ENCODE assay signal across 17 cellular contexts in the genomic region with DNA sequence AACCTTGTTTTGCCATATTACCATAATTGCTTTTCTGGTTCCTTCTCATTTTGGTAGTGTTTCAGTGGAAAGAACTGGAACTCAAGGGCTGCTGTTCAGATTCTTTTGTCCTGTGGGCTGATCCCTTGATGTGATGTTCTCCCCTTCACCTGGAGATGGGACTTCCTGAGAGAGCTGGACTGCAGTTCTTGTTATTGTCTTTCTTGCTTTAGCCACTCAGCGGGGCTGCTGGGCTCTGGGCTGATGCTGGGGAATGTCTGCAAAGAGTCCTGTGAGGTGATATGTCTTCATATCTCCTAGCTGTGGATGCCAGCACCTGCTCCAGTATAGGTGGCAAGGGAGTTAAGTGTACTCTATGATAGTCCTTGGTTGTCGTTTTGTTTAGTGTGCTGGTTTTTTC.
DNase-seq lines count a peak whose midpoint lies in the region; ATAC-seq, FAIRE-seq and TF ChIP-seq lines count a peak whose summit lies in the region.
"Had no signal": no experiment of that assay in that cellular context is flagged by ENCODE, and none has a peak within 500 bp of the region (broad histone marks: within the 10 kb centered on the region; RNA-seq: fewer than 3 reads in every experiment).

No MANE protein-coding gene starts in this region.

- no peaks in the 10 kb centered on the region for H3F3A ChIP-seq in GM23338 (replicated peaks; ENCODE audit: low read depth)

- TF ChIP-seq CTCF in GM23338 (conservative IDR thresholded peaks at IDR 0.05; ENCODE audit: low read depth in 2 of 2) (no peak), WTC11 (IDR thresholded peaks at IDR 0.05) (no peak), sigmoid colon (IDR thresholded peaks at IDR 0.05) (no peak)

- H3K56ac ChIP-seq in mesendoderm (ENCODE audit: low read length), result no peak overlapping the region

- H3K27ac ChIP-seq in GM23338 (ENCODE audit: low read depth) (no peak overlapping the region), mesendoderm (ENCODE audit: low read depth, low read length) (no peak overlapping the region), sigmoid colon (no peak overlapping the region)

- H3K4me1 Mint-ChIP-seq in GM23338, result peaks cover 15% of the 10 kb centered on the region
- peaks cover 19% of the 10 kb centered on the region for H3K4me1 Mint-ChIP-seq in WTC11
- H3K4me1 Mint-ChIP-seq: CD4-positive, alpha-beta memory T cell had no signal

- H3K4me3 Mint-ChIP-seq in GM23338 (no peak overlapping the region), WTC11 (no peak overlapping the region)
- H3K4me3 Mint-ChIP-seq: CD4-positive, alpha-beta memory T cell had no signal

- peak overlapping the region; percentile 34; the same call in 1 of the 2 replicates for H3K27ac Mint-ChIP-seq in GM23338
- H3K27ac Mint-ChIP-seq in WTC11, result no peak overlapping the region

- no peaks in the 10 kb centered on the region for H4K20me1 ChIP-seq in GM23338 (replicated peaks; ENCODE audit: insufficient read depth)

- H2AK5ac ChIP-seq in mesendoderm (ENCODE audit: low read length), result no peak overlapping the region

- H3K79me1 ChIP-seq in mesendoderm (ENCODE audit: low read length), result no peaks in the 10 kb centered on the region

- peak; percentile 36; the same call in 1 of the 3 replicates for ATAC-seq in GM23338
- peak; percentile 70 for ATAC-seq in WTC11

- POLR2A ChIA-PET in WTC11 (lab: Charles Lee), result interaction anchor here (0.5 kb wide), 1 partner anchor 15 kb away, joined by 4 read pairs; no protein-coding TSS in a partner anchor

- H3K79me2 ChIP-seq in GM23338 (replicated peaks; ENCODE audit: insufficient read depth) (no peaks in the 10 kb centered on the region), mesendoderm (ENCODE audit: control insufficient read depth, insufficient read depth, low read length) (no peaks in the 10 kb centered on the region)

- H3K27me3 Mint-ChIP-seq in GM23338 (ENCODE audit: insufficient read depth, low read depth, poor library complexity), result no peaks in the 10 kb centered on the region
- H3K27me3 Mint-ChIP-seq in WTC11 (ENCODE audit: low read depth), result no peaks in the 10 kb centered on the region
- H3K27me3 Mint-ChIP-seq: CD4-positive, alpha-beta memory T cell had no signal

- no peak overlapping the region for H4K8ac ChIP-seq in mesendoderm (ENCODE audit: low read depth, low read length)

- CTCF ChIA-PET in WTC11 (lab: Charles Lee), result no interaction called here

- H3K4me2 ChIP-seq in GM23338 (no peak overlapping the region), mesendoderm (ENCODE audit: low read length) (no peak overlapping the region)

- no peaks in the 10 kb centered on the region for H3K36me3 ChIP-seq in GM23338 (ENCODE audit: insufficient read depth)
- no peaks in the 10 kb centered on the region for H3K36me3 ChIP-seq in mesendoderm (ENCODE audit: control insufficient read depth, insufficient read depth, low read length)
- H3K36me3 ChIP-seq in sigmoid colon, result no peaks in the 10 kb centered on the region

- H3K18ac ChIP-seq in mesendoderm (ENCODE audit: low read length), result no peak overlapping the region

- no peak overlapping the region for H2AFZ ChIP-seq in GM23338

- H3K4me1 ChIP-seq in GM23338 (ENCODE audit: insufficient read depth) (no peaks in the 10 kb centered on the region), mesendoderm (ENCODE audit: control insufficient read depth, low read depth, low read length) (no peaks in the 10 kb centered on the region), sigmoid colon (peaks cover 0 to 4% (median 0%) of the 10 kb centered on the region in 4 donors)

- H2BK5ac ChIP-seq in mesendoderm (ENCODE audit: low read length), result no peak overlapping the region

- DNase-seq in GM12891 (ENCODE audit: insufficient read length, low spot score), result no peak
- DNase-seq in GM23338 (ENCODE audit: low spot score), result no peak
- DNase-seq in WTC11 (ENCODE audit: low spot score), result no peak
- peak; percentile 7 for DNase-seq in mesendoderm
- DNase-seq in activated CD4-positive, alpha-beta T cell treated with anti-CD3 and anti-CD28 coated beads, Interleukin-2, amount 50 U/mL, for 48 hours, result no peak
- no peak for DNase-seq in foreskin melanocyte
- no peak for DNase-seq in activated T-cell treated with anti-CD3 and anti-CD28 coated beads, Interleukin-2, amount 50 U/mL, for 1 hour
- no peak for DNase-seq in sigmoid colon
- DNase-seq: C1 segment of cervical spinal cord; CD4-positive, alpha-beta memory T cell; COR-L47; DMS153; DND-41; GOT3; HCEC 1CT had no signal

- H3K36me3 Mint-ChIP-seq in GM23338 (ENCODE audit: low read depth) (no peaks in the 10 kb centered on the region), WTC11 (no peaks in the 10 kb centered on the region)

- no peak overlapping the region for H3K9ac ChIP-seq in mesendoderm (ENCODE audit: low read length)

- H2BK120ac ChIP-seq in mesendoderm (ENCODE audit: low read depth, low read length), result no peak overlapping the region

- TF ChIP-seq POLR2A in GM12891 (IDR thresholded peaks at IDR 0.05; ENCODE audit: low read depth, low read length) (no peak), sigmoid colon (IDR thresholded peaks at IDR 0.05) (no peak)

- no peaks in the 10 kb centered on the region for H3K9me2 ChIP-seq in GM23338 (ENCODE audit: insufficient read depth)

- H3K23ac ChIP-seq in mesendoderm (ENCODE audit: low read length), result no peak overlapping the region

- no peak overlapping the region for H3K4ac ChIP-seq in mesendoderm (ENCODE audit: low read depth, low read length)

- H2BK15ac ChIP-seq in mesendoderm (replicated peaks; ENCODE audit: low read depth), result no peak overlapping the region

- WGBS in mesendoderm (ENCODE audit: extremely low coverage, insufficient coverage, low lambda C conversion rate), result no CpG with 5 or more reads among the region's 2 CpGs
- WGBS in sigmoid colon, 2 donors, result 97 to 98% methylated on average over 2 of the region's 2 CpGs

- H3K27me3 ChIP-seq in GM23338 (ENCODE audit: insufficient read depth), result no peaks in the 10 kb centered on the region
- H3K27me3 ChIP-seq in mesendoderm (ENCODE audit: insufficient read depth, low read length, poor library complexity), result no peaks in the 10 kb centered on the region
- H3K27me3 ChIP-seq in sigmoid colon, result no peaks in the 10 kb centered on the region

- intact Hi-C loops in sigmoid colon (cut with DNase I), result no loop called here

- no peak for TF ChIP-seq EP300 in sigmoid colon (IDR thresholded peaks at IDR 0.05)

- FAIRE-seq in GM12891 (lab: Jason Lieb, UNC), result peak; percentile 45
- FAIRE-seq: G401.6, H54 had no signal

- H3K9me3 ChIP-seq in sigmoid colon, result no peaks in the 10 kb centered on the region

- no peak overlapping the region for H4K5ac ChIP-seq in mesendoderm (ENCODE audit: low read length)

- no peak overlapping the region for H3K4me3 ChIP-seq in GM23338
- no peak overlapping the region for H3K4me3 ChIP-seq in mesendoderm (ENCODE audit: low read length)
- no peak overlapping the region for H3K4me3 ChIP-seq in sigmoid colon

- H3K9me3 Mint-ChIP-seq in GM23338 (no peaks in the 10 kb centered on the region), WTC11 (no peaks in the 10 kb centered on the region)

TF ChIP-seq in GM12891, 5 proteins besides CTCF, POLR2A, EP300 and RAD21:
- no peak for TF ChIP-seq POU2F2 (IDR thresholded peaks at IDR 0.05; ENCODE audit: low read depth, low read length)
- TF ChIP-seq SPI1 (IDR thresholded peaks at IDR 0.05; ENCODE audit: low read depth, low read length), result no peak
- TF ChIP-seq PAX5 (IDR thresholded peaks at IDR 0.05; ENCODE audit: insufficient read depth, low read length, severe bottlenecking), result no peak
- no peak for TF ChIP-seq POLR2AphosphoS5 (IDR thresholded peaks at IDR 0.05; ENCODE audit: low read depth, low read length)
- TF ChIP-seq TAF1 (IDR thresholded peaks at IDR 0.05; ENCODE audit: low read depth, low read length), result no peak
TF ChIP-seq in GM12891: peak in this region for 0.

TF ChIP-seq in WTC11, 78 proteins besides CTCF, POLR2A, EP300 and RAD21 (continues in another document):
- TF ChIP-seq ZNF281 (CRISPR knock-in tag; IDR thresholded peaks at IDR 0.05) (no peak), MXD4 (CRISPR knock-in tag; IDR thresholded peaks at IDR 0.05; ENCODE audit: borderline replicate concordance) (no peak)
- TF ChIP-seq, protein P1, sequence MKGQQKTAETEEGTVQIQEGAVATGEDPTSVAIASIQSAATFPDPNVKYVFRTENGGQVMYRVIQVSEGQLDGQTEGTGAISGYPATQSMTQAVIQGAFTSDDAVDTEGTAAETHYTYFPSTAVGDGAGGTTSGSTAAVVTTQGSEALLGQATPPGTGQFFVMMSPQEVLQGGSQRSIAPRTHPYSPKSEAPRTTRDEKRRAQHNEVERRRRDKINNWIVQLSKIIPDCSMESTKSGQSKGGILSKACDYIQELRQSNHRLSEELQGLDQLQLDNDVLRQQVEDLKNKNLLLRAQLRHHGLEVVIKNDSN (CRISPR knock-in tag; IDR thresholded peaks at IDR 0.05), result no peak
- TF ChIP-seq, protein P2, sequence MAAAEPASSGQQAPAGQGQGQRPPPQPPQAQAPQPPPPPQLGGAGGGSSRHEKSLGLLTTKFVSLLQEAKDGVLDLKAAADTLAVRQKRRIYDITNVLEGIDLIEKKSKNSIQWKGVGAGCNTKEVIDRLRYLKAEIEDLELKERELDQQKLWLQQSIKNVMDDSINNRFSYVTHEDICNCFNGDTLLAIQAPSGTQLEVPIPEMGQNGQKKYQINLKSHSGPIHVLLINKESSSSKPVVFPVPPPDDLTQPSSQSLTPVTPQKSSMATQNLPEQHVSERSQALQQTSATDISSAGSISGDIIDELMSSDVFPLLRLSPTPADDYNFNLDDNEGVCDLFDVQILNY (CRISPR knock-in tag; IDR thresholded peaks at IDR 0.05), result no peak
